10 cellular contexts compared by ENCODE assay signal in the genomic region with DNA sequence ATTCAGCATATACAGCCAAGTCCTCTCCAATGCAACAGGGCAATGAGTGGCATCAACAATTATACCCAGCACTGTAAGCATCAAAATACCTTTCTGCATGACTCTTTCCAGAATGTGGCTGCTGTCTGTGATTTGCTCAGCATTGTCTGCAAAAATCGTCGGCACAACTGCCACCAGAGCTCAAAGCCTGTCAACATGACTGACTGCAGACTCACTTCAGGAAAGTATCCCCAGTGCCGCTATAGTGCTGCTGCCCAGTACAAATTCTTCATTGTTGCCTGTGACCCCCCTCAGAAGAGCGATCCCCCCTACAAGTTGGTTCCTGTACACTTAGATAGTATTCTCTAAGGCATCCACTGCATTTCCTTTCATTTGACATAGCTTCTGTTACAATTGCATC. TPM values are rescaled to one million over a fixed set of nuclear protein-coding genes. Genes with fewer than 3 reads are reported as not detected.
DNase-seq lines count a peak whose midpoint lies in the region; ATAC-seq and TF ChIP-seq lines count a peak whose summit lies in the region.
"Had no signal": no experiment of that assay in that cellular context is flagged by ENCODE, and none has a peak within 500 bp of the region (broad histone marks: within the 10 kb centered on the region; RNA-seq: fewer than 3 reads in every experiment).

No MANE protein-coding gene starts in this region.

- no peaks in the 10 kb centered on the region for H4K20me1 ChIP-seq in PC-9 (ENCODE audit: insufficient read depth)

- no peak overlapping the region for H3K4me2 ChIP-seq in PC-9

- peak overlapping the region; percentile 88 for H3K27ac Mint-ChIP-seq in central memory CD8-positive, alpha-beta T cell (ENCODE audit: low read depth)
- H3K27ac Mint-ChIP-seq in naive B cell: peak overlapping the region; percentile 88 to 99 (median 95)

- peaks cover 28% of the 10 kb centered on the region for H3K4me1 Mint-ChIP-seq in central memory CD8-positive, alpha-beta T cell
- peaks cover 49 to 66% (median 58%) of the 10 kb centered on the region in 3 donors for H3K4me1 Mint-ChIP-seq in naive B cell

- no peaks in the 10 kb centered on the region for H3K36me3 Mint-ChIP-seq in central memory CD8-positive, alpha-beta T cell (ENCODE audit: insufficient read depth)
- H3K36me3 Mint-ChIP-seq in naive B cell: peaks cover 15 to 37% of the 10 kb centered on the region in 2 donors

- H3K9me3 Mint-ChIP-seq in central memory CD8-positive, alpha-beta T cell: no peaks in the 10 kb centered on the region
- H3K9me3 Mint-ChIP-seq in naive B cell: peaks cover 0 to 20% (median 6%) of the 10 kb centered on the region in 7 donors

- CTCF ChIA-PET in PC-9 (lab: Charles Lee): no interaction called here

- no peaks in the 10 kb centered on the region for H3K27me3 Mint-ChIP-seq in central memory CD8-positive, alpha-beta T cell
- no peaks in the 10 kb centered on the region for H3K27me3 Mint-ChIP-seq in naive B cell

- no peak overlapping the region for H3K4me3 ChIP-seq in PC-9

- H3K27ac ChIP-seq in PC-9: no peak overlapping the region

- H3K79me2 ChIP-seq in PC-9 (ENCODE audit: low read depth): no peaks in the 10 kb centered on the region

- intact Hi-C loops in PC-9 (cut with micrococcal nuclease; ENCODE audit: unreplicated experiment): no loop called here

- no TSS peak for BruUV-seq in PC-9 (replicated peaks; lab: Mats Ljungman, UMichigan)

- no peak overlapping the region for H2AFZ ChIP-seq in PC-9

- no peaks in the 10 kb centered on the region for H3K9me2 ChIP-seq in PC-9 (ENCODE audit: insufficient read depth)

- peak overlapping the region; percentile 74 for H3K4me3 Mint-ChIP-seq in central memory CD8-positive, alpha-beta T cell
- H3K4me3 Mint-ChIP-seq in naive B cell: peak overlapping the region; percentile 97 to 100 (median 99)

- H3K27me3 ChIP-seq in PC-9 (ENCODE audit: insufficient read depth, low read depth): no peaks in the 10 kb centered on the region

- peak; percentile 33 for ATAC-seq in central memory CD8-positive, alpha-beta T cell (replicated peaks; ENCODE audit: extremely low read depth, poor library complexity, severe bottlenecking)
- ATAC-seq in naive B cell (ENCODE audit: low read depth in 2 of 2) (no peak), HG02623 (IDR thresholded peaks at IDR 0.05; ENCODE audit: unreplicated experiment) (no peak)

- H3K36me3 ChIP-seq in PC-9 (ENCODE audit: low read depth): no peaks in the 10 kb centered on the region

- DNase-seq in stimulated activated CD4-positive, alpha-beta T cell treated with anti-CD3 and anti-CD28 coated beads, Interleukin-1b, Interleukin-23, amount 100 ng/mL, for 48 hours: peak; percentile 4
- DNase-seq in stimulated activated CD4-positive, alpha-beta T cell treated with anti-CD3 and anti-CD28 coated beads, Interleukin-12 subunit alpha, Interleukin-12 subunit beta, amount 100 ng/mL, for 4 hours: no peak
- no peak for DNase-seq in central memory CD8-positive, alpha-beta T cell (ENCODE audit: low spot score in 2 of 2)
- DNase-seq in naive B cell (no peak), PC-9 (no peak), NCI-H146 (lab: John Stamatoyannopoulos, UW) (no peak), EL (no peak)

- POLR2A ChIA-PET in PC-9 (lab: Charles Lee; ENCODE audit: unreplicated experiment): no interaction called here

- H3K9me3 ChIP-seq in PC-9 (ENCODE audit: insufficient read depth, low read depth): no peaks in the 10 kb centered on the region

- TF ChIP-seq CTCF in PC-9 (conservative IDR thresholded peaks at IDR 0.05): no peak

- H3K4me1 ChIP-seq in PC-9 (replicated peaks; ENCODE audit: insufficient read depth): no peaks in the 10 kb centered on the region

- no peaks in the 10 kb centered on the region for H3F3A ChIP-seq in PC-9 (ENCODE audit: insufficient read depth, low read depth)

RNA-seq across cellular contexts. Expression of a gene that starts 0.7 kb away (rescaled TPM):
- polyA plus RNA-seq in naive B cell (ENCODE audit: low read depth in 6 of 6): 100 to 1,000 TPM in 5 of 6 donors, 10 to 100 TPM in 1; 94.0 to 368 (median 337) TPM
- total RNA-seq in PC-9 (2021): not detected in 2 replicates

RNA-seq across cellular contexts. Expression of a gene that starts 13.6 kb away (rescaled TPM):
- polyA plus RNA-seq in naive B cell (ENCODE audit: low read depth in 6 of 6): not detected
- total RNA-seq in PC-9 (2021): not detected in 2 replicates
- total RNA-seq: pulmonary artery endothelial cell, subcutaneous adipose tissue had no signal

RNA-seq across cellular contexts. Expression of a gene that starts 20.8 kb away (rescaled TPM):
- polyA plus RNA-seq in naive B cell (ENCODE audit: low read depth in 6 of 6): under 1 TPM in 1 of 6 donors, not detected in 5; 0.40 TPM
- 32.2 and 47.4 TPM in 2 replicates for total RNA-seq in PC-9 (2021)

RNA-seq across cellular contexts. Expression of a gene that starts 36.1 kb away (rescaled TPM):
- under 1 TPM in 3 of 6 donors, not detected in 3; 0.31 to 0.52 (median 0.47) TPM for polyA plus RNA-seq in naive B cell (ENCODE audit: low read depth in 6 of 6)
- total RNA-seq in PC-9 (2021): not detected in 2 replicates
- total RNA-seq: pulmonary artery endothelial cell, subcutaneous adipose tissue had no signal
